16 cellular contexts compared by ENCODE assay signal in genomic region chr5:102596113-102596512, GRCh38.
DNase-seq lines count a peak whose midpoint lies in the region; ATAC-seq and TF ChIP-seq lines count a peak whose summit lies in the region.
"Had no signal": no experiment of that assay in that cellular context is flagged by ENCODE, and none has a peak within 500 bp of the region (broad histone marks: within the 10 kb centered on the region; RNA-seq: fewer than 3 reads in every experiment).

No MANE protein-coding gene starts in this region.

- H3K27me3 ChIP-seq in spleen (replicated peaks in 1 of 7), result no peaks in the 10 kb centered on the region
- H3K27me3 ChIP-seq: gastroesophageal sphincter, tibial nerve had no signal

- H3K27me3 Mint-ChIP-seq in activated T-helper 17 cell treated with anti-CD3 and anti-CD28 coated beads, Interleukin-2, amount 50 U/mL, for 72 hours, result peaks cover under 1% of the 10 kb centered on the region

- DNase-seq in inferior parietal cortex (ENCODE audit: extremely low spot score) (no peak), spleen (no peak)
- no peak for DNase-seq in stimulated activated CD4-positive, alpha-beta T cell treated with anti-CD3 and anti-CD28 coated beads, Interleukin-2, amount 100 ng/mL, for 24 hours
- DNase-seq in activated CD4-positive, CD25-positive, alpha-beta regulatory T cell treated with anti-CD3 and anti-CD28 coated beads, Interleukin-2, amount 50 U/mL, for 72 hours, result no peak
- DNase-seq: activated naive CD8-positive, alpha-beta T cell treated with anti-CD3 and anti-CD28 coated beads, Interleukin-2, amount 10 ng/mL, durations not matched to agents 7 days and 5 days; dermis blood vessel endothelial cell; NCI-H2107 had no signal

- TF ChIP-seq POLR2A in spleen (IDR thresholded peaks at IDR 0.05), result no peak

- WGBS in spleen, 5 donors, result 20 to 26% (median 21%) methylated on average over 3 of the region's 3 CpGs

- peaks cover 0 to 7% (median 0%) of the 10 kb centered on the region in 8 donors for H3K9me3 ChIP-seq in spleen
- H3K9me3 ChIP-seq: gastroesophageal sphincter, tibial nerve had no signal

- TF ChIP-seq CTCF in spleen (IDR thresholded peaks at IDR 0.05 in 8 of 11, conservative IDR thresholded peaks at IDR 0.05 in 3 of 11), result no peak

- no peak overlapping the region for H3K27ac Mint-ChIP-seq in activated T-helper 17 cell treated with anti-CD3 and anti-CD28 coated beads, Interleukin-2, amount 50 U/mL, for 72 hours
- H3K27ac Mint-ChIP-seq: activated naive CD8-positive, alpha-beta T cell treated with anti-CD3 and anti-CD28 coated beads, Interleukin-2, amount 10 ng/mL, durations not matched to agents 7 days and 5 days had no signal

- no peak overlapping the region for H3K4me3 Mint-ChIP-seq in activated T-helper 17 cell treated with anti-CD3 and anti-CD28 coated beads, Interleukin-2, amount 50 U/mL, for 72 hours
- H3K4me3 Mint-ChIP-seq: activated naive CD8-positive, alpha-beta T cell treated with anti-CD3 and anti-CD28 coated beads, Interleukin-2, amount 10 ng/mL, durations not matched to agents 7 days and 5 days had no signal

- intact Hi-C loops in spleen (cut with DNase I; ENCODE audit: low total_unique reads), result no loop called here

- H3K4me3 ChIP-seq in spleen, result no peak overlapping the region
- H3K4me3 ChIP-seq: gastroesophageal sphincter, tibial nerve had no signal

- ATAC-seq in GM18519 (IDR thresholded peaks at IDR 0.05; ENCODE audit: low FRiP score, unreplicated experiment) (peak; percentile 73), GM21447 (IDR thresholded peaks at IDR 0.05; ENCODE audit: unreplicated experiment) (peak; percentile 82), HG03095 (IDR thresholded peaks at IDR 0.05; ENCODE audit: unreplicated experiment) (peak; percentile 76)
- ATAC-seq in activated T-helper 17 cell treated with anti-CD3 and anti-CD28 coated beads, Interleukin-2, amount 50 U/mL, for 72 hours (replicated peaks), result peak; percentile 55
- ATAC-seq: activated CD4-positive, CD25-positive, alpha-beta regulatory T cell treated with anti-CD3 and anti-CD28 coated beads, Interleukin-2, amount 50 U/mL, for 24 hours; gastroesophageal sphincter; HepG2 had no signal

- no peaks in the 10 kb centered on the region for H3K36me3 ChIP-seq in spleen
- H3K36me3 ChIP-seq: gastroesophageal sphincter, tibial nerve had no signal

- no peak overlapping the region for H3K27ac ChIP-seq in spleen
- H3K27ac ChIP-seq: gastroesophageal sphincter, parathyroid adenoma, tibial nerve had no signal

- peaks cover 3% of the 10 kb centered on the region for H3K9me3 Mint-ChIP-seq in activated T-helper 17 cell treated with anti-CD3 and anti-CD28 coated beads, Interleukin-2, amount 50 U/mL, for 72 hours

- peaks cover 0 to 4% (median 0%) of the 10 kb centered on the region in 6 donors for H3K4me1 ChIP-seq in spleen
- H3K4me1 ChIP-seq: parathyroid adenoma had no signal

- H3K4me1 Mint-ChIP-seq in activated T-helper 17 cell treated with anti-CD3 and anti-CD28 coated beads, Interleukin-2, amount 50 U/mL, for 72 hours, result no peaks in the 10 kb centered on the region

- no peaks in the 10 kb centered on the region for H3K36me3 Mint-ChIP-seq in activated T-helper 17 cell treated with anti-CD3 and anti-CD28 coated beads, Interleukin-2, amount 50 U/mL, for 72 hours (ENCODE audit: low read depth)
- H3K36me3 Mint-ChIP-seq: activated naive CD8-positive, alpha-beta T cell treated with anti-CD3 and anti-CD28 coated beads, Interleukin-2, amount 10 ng/mL, durations not matched to agents 7 days and 5 days had no signal
